Comparison of ENCODE assay signal across 12 cellular contexts in genomic region chr15:61327019-61327631, GRCh38.
DNase-seq lines count a peak whose midpoint lies in the region; ATAC-seq and TF ChIP-seq lines count a peak whose summit lies in the region.
"Had no signal": no experiment of that assay in that cellular context is flagged by ENCODE, and none has a peak within 500 bp of the region (broad histone marks: within the 10 kb centered on the region; RNA-seq: fewer than 3 reads in every experiment).

No MANE protein-coding gene starts in this region.

- H3K27me3 ChIP-seq in upper lobe of right lung = no peaks in the 10 kb centered on the region

- peak; percentile 88 for ATAC-seq in Right ventricle myocardium superior (ENCODE audit: poor library complexity)
- peak; percentile 91 for ATAC-seq in HG03196 (IDR thresholded peaks at IDR 0.05; ENCODE audit: unreplicated experiment)
- ATAC-seq in upper lobe of right lung = peak; percentile 44
- no peak for ATAC-seq in HG03095 (IDR thresholded peaks at IDR 0.05; ENCODE audit: unreplicated experiment)
- no peak for ATAC-seq in HG03460 (IDR thresholded peaks at IDR 0.05; ENCODE audit: unreplicated experiment)
- ATAC-seq in omental fat pad (ENCODE audit: low FRiP score) = no peak

- TF ChIP-seq CTCF in upper lobe of right lung (IDR thresholded peaks at IDR 0.05) = no peak
- no peak for TF ChIP-seq CTCF in omental fat pad (IDR thresholded peaks at IDR 0.05)

- no peaks in the 10 kb centered on the region for H3K4me1 ChIP-seq in upper lobe of right lung

- intact Hi-C loops in Right ventricle myocardium superior (cut with DNase I) = no loop called here
- intact Hi-C loops in cardiac septum (cut with DNase I) = no loop called here
- intact Hi-C loops in upper lobe of right lung (cut with DNase I) = no loop called here

- H3K27ac ChIP-seq in upper lobe of right lung = no peak overlapping the region
- H3K27ac ChIP-seq: thoracic aorta had no signal

- H3K36me3 ChIP-seq in upper lobe of right lung = no peaks in the 10 kb centered on the region
- H3K36me3 ChIP-seq: thoracic aorta had no signal

- DNase-seq in Right ventricle myocardium superior (peak; percentile 53), cardiac septum (ENCODE audit: low spot score) (no peak), NCI-H748 treated with DMSO at 0.1 percent for 48 hours (lab: John Stamatoyannopoulos, UW) (peak; percentile 13), upper lobe of right lung (no peak), omental fat pad (ENCODE audit: low spot score) (no peak)
- DNase-seq: activated CD4-positive, alpha-beta T cell treated with anti-CD3 and anti-CD28 coated beads, Interleukin-2, amount 10 ng/mL, durations not matched to agents 7 days and 5 days; amniotic stem cell; stimulated activated CD4-positive, alpha-beta T cell treated with anti-CD3 and anti-CD28 coated beads, Interleukin-12 subunit alpha, Interleukin-12 subunit beta, amount 100 ng/mL, for 4 hours had no signal

- no peak overlapping the region for H3K4me3 ChIP-seq in upper lobe of right lung
- H3K4me3 ChIP-seq: thoracic aorta had no signal

- no peaks in the 10 kb centered on the region for H3K9me3 ChIP-seq in upper lobe of right lung
- H3K9me3 ChIP-seq: thoracic aorta had no signal

Comparison
In these comparisons a context has a peak if more than half of its experiments do, and no peak if none do; other contexts are left out.
1. DNase-seq: peak in Right ventricle myocardium superior (single experiment) and NCI-H748 treated with DMSO at 0.1 percent for 48 hours (single experiment); none in cardiac septum (single experiment), upper lobe of right lung (single experiment) and omental fat pad (single experiment).
2. ATAC-seq: peak in Right ventricle myocardium superior (single experiment), HG03196 (single experiment) and upper lobe of right lung (single experiment); none in HG03095 (single experiment), HG03460 (single experiment) and omental fat pad (single experiment).